ENCODE assay signal across 23 cellular contexts in genomic region chr2:231475965-231476364, GRCh38.
DNase-seq lines count a peak whose midpoint lies in the region; ATAC-seq lines count a peak whose summit lies in the region.
"Had no signal": no experiment of that assay in that cellular context is flagged by ENCODE, and none has a peak within 500 bp of the region (broad histone marks: within the 10 kb centered on the region; RNA-seq: fewer than 3 reads in every experiment).

No MANE protein-coding gene starts in this region.

- H3K27ac ChIP-seq in BLaER1 treated with 17β-estradiol and CSF1 and Interleukin-3, amounts not matched to agents 10 nM and 100 nM = peak overlapping the region in 1 of 11 experiments; percentile 25; a peak in 1 of 22 replicates
- H3K27ac ChIP-seq: A549, C4-2B had no signal

- H3K36me3 ChIP-seq in BLaER1 treated with 17β-estradiol and CSF1 and Interleukin-3, amounts not matched to agents 10 nM and 100 nM = no peaks in the 10 kb centered on the region
- H3K36me3 ChIP-seq: BE2C had no signal

- H3K27me3 ChIP-seq in BLaER1 treated with 17β-estradiol and CSF1 and Interleukin-3, amounts not matched to agents 10 nM and 100 nM = no peaks in the 10 kb centered on the region
- H3K27me3 ChIP-seq: BE2C had no signal

- DNase-seq in NCI-H2227 treated with DMSO at 0.1 percent for 48 hours (lab: John Stamatoyannopoulos, UW) = peak; percentile 10
- DNase-seq in NCI-H2227 (lab: John Stamatoyannopoulos, UW; ENCODE audit: unreplicated experiment) = no peak
- DNase-seq in NCI-H69 (lab: John Stamatoyannopoulos, UW) = peak; percentile 5
- DNase-seq in ecto neural progenitor cell (ENCODE audit: low spot score) = no peak
- DNase-seq in SKM-1 treated with dmso at 0.1 percent for 144 hours (lab: John Stamatoyannopoulos, UW; ENCODE audit: unreplicated experiment) = no peak
- DNase-seq: 8988T; ACHN; AML-193; BE2C; CD4-positive, alpha-beta T cell; CD8-positive, alpha-beta memory T cell; DMS 273 treated with DMSO at 0.1 percent for 48 hours; DMS79; EL; GDM1; GOT3; H7; HCEC 1CT had no signal

- H4K20me1 ChIP-seq in BLaER1 treated with 17β-estradiol and CSF1 and Interleukin-3, amounts not matched to agents 10 nM and 100 nM = no peaks in the 10 kb centered on the region

- H3K9ac ChIP-seq in BLaER1 treated with 17β-estradiol and CSF1 and Interleukin-3, amounts not matched to agents 10 nM and 100 nM = no peak overlapping the region

- H3K4me3 ChIP-seq in BLaER1 treated with 17β-estradiol and CSF1 and Interleukin-3, amounts not matched to agents 10 nM and 100 nM = no peak overlapping the region
- H3K4me3 ChIP-seq: A549, GM12878 had no signal

- peaks cover 5 to 19% (median 11%) of the 10 kb centered on the region in 10 experiments; a peak in 15 of 20 replicates for H3K4me1 ChIP-seq in BLaER1 treated with 17β-estradiol and CSF1 and Interleukin-3, amounts not matched to agents 10 nM and 100 nM
- H3K4me1 ChIP-seq: A549, BE2C had no signal

- peak overlapping the region in 6 of 11 experiments; percentile 16 to 37 (median 32); a peak in 7 of 22 replicates for H3K4me2 ChIP-seq in BLaER1 treated with 17β-estradiol and CSF1 and Interleukin-3, amounts not matched to agents 10 nM and 100 nM
- H3K4me2 ChIP-seq: A549 had no signal

- no peak for ATAC-seq in GM18870 (IDR thresholded peaks at IDR 0.05; ENCODE audit: unreplicated experiment)
- ATAC-seq: A549, GM12878 had no signal

- no peaks in the 10 kb centered on the region for H3K9me3 ChIP-seq in BLaER1 treated with 17β-estradiol and CSF1 and Interleukin-3, amounts not matched to agents 10 nM and 100 nM (replicated peaks in 1 of 11)
- H3K9me3 ChIP-seq: A549, BE2C had no signal

Comparison
In these comparisons a context has a peak if more than half of its experiments do, and no peak if none do; other contexts are left out.
1. DNase-seq: peak in NCI-H2227 treated with DMSO at 0.1 percent for 48 hours (single experiment) and NCI-H69 (single experiment); none in NCI-H2227 (single experiment), ecto neural progenitor cell (single experiment) and SKM-1 treated with dmso at 0.1 percent for 144 hours (single experiment).